In the genomic region with DNA sequence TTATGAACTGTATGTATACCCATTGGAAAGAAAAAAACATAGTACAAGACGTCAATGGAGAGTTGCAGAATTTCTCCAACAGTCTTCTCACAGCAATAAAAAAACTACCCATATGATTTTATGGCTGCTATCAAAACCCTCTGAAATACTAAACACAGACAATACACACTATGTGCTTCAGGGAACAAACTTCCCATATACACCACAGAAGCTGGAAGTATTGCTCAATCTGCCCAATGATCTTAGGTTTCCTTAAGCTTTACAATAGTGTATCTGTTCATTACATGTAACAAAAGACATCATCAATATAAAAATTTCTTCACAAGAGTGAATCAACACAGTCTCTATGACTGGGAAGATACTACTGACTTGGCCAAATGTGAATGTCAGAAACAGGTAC, we compare ENCODE assay signal across 31 cellular contexts.
"Had no signal": no experiment of that assay in that cellular context is flagged by ENCODE, and none has a peak within 500 bp of the region (broad histone marks: within the 10 kb centered on the region; RNA-seq: fewer than 3 reads in every experiment).

No MANE protein-coding gene starts in this region.

- H3K4me3 ChIP-seq: ascending aorta, breast epithelium, cardiac muscle cell, esophagus muscularis mucosa, gastroesophageal sphincter had no signal

- DNase-seq: activated CD4-positive, alpha-beta memory T cell treated with anti-CD3 and anti-CD28 coated beads, Interleukin-2, amount 10 ng/mL, durations not matched to agents 7 days and 5 days; activated CD4-positive, alpha-beta T cell treated with anti-CD3 and anti-CD28 coated beads for 36 hours; activated CD4-positive, alpha-beta T cell treated with anti-CD3 and anti-CD28 coated beads, Interleukin-2, amount 10 ng/mL, durations not matched to agents 7 days and 5 days; activated CD4-positive, alpha-beta T cell treated with anti-CD3 and anti-CD28 coated beads, Interleukin-2, amount 50 U/mL, for 4 hours; activated CD4-positive, CD25-positive, alpha-beta regulatory T cell; activated CD4-positive, CD25-positive, alpha-beta regulatory T cell treated with anti-CD3 and anti-CD28 coated beads, Interleukin-2, amount 50 U/mL, for 72 hours; activated CD8-positive, alpha-beta memory T cell treated with anti-CD3 and anti-CD28 coated beads, Interleukin-2, amount 50 U/mL, for 48 hours; activated gamma-delta T cell; activated naive CD4-positive, alpha-beta T cell treated with anti-CD3 and anti-CD28 coated beads for 36 hours; activated naive CD8-positive, alpha-beta T cell treated with anti-CD3 and anti-CD28 coated beads, Interleukin-2, amount 10 ng/mL, durations not matched to agents 7 days and 5 days; activated T-cell treated with anti-CD3 and anti-CD28 coated beads for 4 hours; activated T-cell treated with anti-CD3 and anti-CD28 coated beads, Interleukin-2, amount 50 U/mL, for 24 hours; activated T-cell treated with anti-CD3 and anti-CD28 coated beads, Interleukin-2, amount 50 U/mL, for 72 hours; central memory CD4-positive, alpha-beta T cell; cortex of kidney; dermis blood vessel endothelial cell; effector CD4-positive, alpha-beta T cell; effector memory CD8-positive, alpha-beta T cell; erythroblast; foreskin keratinocyte; T-helper 1 cell; T-helper 17 cell; T1000 had no signal

- H3K9me3 ChIP-seq: breast epithelium, esophagus muscularis mucosa, gastroesophageal sphincter had no signal

- H3K4me1 Mint-ChIP-seq: activated CD4-positive, alpha-beta memory T cell treated with anti-CD3 and anti-CD28 coated beads, Interleukin-2, amount 10 ng/mL, durations not matched to agents 7 days and 5 days; activated CD4-positive, alpha-beta T cell treated with anti-CD3 and anti-CD28 coated beads for 36 hours; activated CD4-positive, alpha-beta T cell treated with anti-CD3 and anti-CD28 coated beads, Interleukin-2, amount 10 ng/mL, durations not matched to agents 7 days and 5 days; activated naive CD8-positive, alpha-beta T cell treated with anti-CD3 and anti-CD28 coated beads, Interleukin-2, amount 10 ng/mL, durations not matched to agents 7 days and 5 days; brain; T-helper 17 cell had no signal

- H3K27me3 Mint-ChIP-seq: activated CD4-positive, alpha-beta memory T cell treated with anti-CD3 and anti-CD28 coated beads, Interleukin-2, amount 10 ng/mL, durations not matched to agents 7 days and 5 days; activated CD4-positive, alpha-beta T cell treated with anti-CD3 and anti-CD28 coated beads for 36 hours; activated CD4-positive, alpha-beta T cell treated with anti-CD3 and anti-CD28 coated beads, Interleukin-2, amount 10 ng/mL, durations not matched to agents 7 days and 5 days; activated naive CD8-positive, alpha-beta T cell treated with anti-CD3 and anti-CD28 coated beads, Interleukin-2, amount 10 ng/mL, durations not matched to agents 7 days and 5 days; activated T-cell treated with anti-CD3 and anti-CD28 coated beads, Interleukin-2, amount 50 U/mL, for 24 hours; brain; effector memory CD8-positive, alpha-beta T cell; T-helper 17 cell had no signal

- H3K4me3 Mint-ChIP-seq: activated CD4-positive, alpha-beta memory T cell treated with anti-CD3 and anti-CD28 coated beads, Interleukin-2, amount 10 ng/mL, durations not matched to agents 7 days and 5 days; activated CD4-positive, alpha-beta T cell treated with anti-CD3 and anti-CD28 coated beads for 36 hours; activated CD4-positive, alpha-beta T cell treated with anti-CD3 and anti-CD28 coated beads, Interleukin-2, amount 10 ng/mL, durations not matched to agents 7 days and 5 days; activated naive CD4-positive, alpha-beta T cell treated with anti-CD3 and anti-CD28 coated beads for 36 hours; activated naive CD8-positive, alpha-beta T cell treated with anti-CD3 and anti-CD28 coated beads, Interleukin-2, amount 10 ng/mL, durations not matched to agents 7 days and 5 days; activated T-cell treated with anti-CD3 and anti-CD28 coated beads, Interleukin-2, amount 50 U/mL, for 24 hours; activated T-cell treated with anti-CD3 and anti-CD28 coated beads, Interleukin-2, amount 50 U/mL, for 72 hours; brain; effector memory CD8-positive, alpha-beta T cell; T-helper 17 cell; T-helper 2 cell treated with Interferon-gamma antibody and Interleukin-4, amounts not matched to agents 5 μg/mL and 100 μg/mL, for 36 hours had no signal

- H3K36me3 ChIP-seq: ascending aorta, breast epithelium, cardiac muscle cell had no signal

- H3K9me3 Mint-ChIP-seq: activated CD4-positive, alpha-beta memory T cell treated with anti-CD3 and anti-CD28 coated beads, Interleukin-2, amount 10 ng/mL, durations not matched to agents 7 days and 5 days had no signal

- ATAC-seq: activated CD4-positive, alpha-beta T cell treated with anti-CD3 and anti-CD28 coated beads for 36 hours; activated naive CD4-positive, alpha-beta T cell treated with anti-CD3 and anti-CD28 coated beads, Interleukin-2, amount 50 U/mL, for 72 hours; activated T-cell treated with anti-CD3 and anti-CD28 coated beads, Interleukin-2, amount 50 U/mL, for 72 hours; effector memory CD8-positive, alpha-beta T cell; foreskin keratinocyte; gastroesophageal sphincter; T-helper 17 cell had no signal

- H3K27me3 ChIP-seq: ascending aorta, breast epithelium, cardiac muscle cell, esophagus muscularis mucosa, foreskin keratinocyte, gastroesophageal sphincter had no signal

- H3K27ac ChIP-seq: ascending aorta, breast epithelium, cardiac muscle cell, esophagus muscularis mucosa, foreskin keratinocyte, gastroesophageal sphincter had no signal

- H3K27ac Mint-ChIP-seq: activated CD4-positive, alpha-beta memory T cell treated with anti-CD3 and anti-CD28 coated beads, Interleukin-2, amount 10 ng/mL, durations not matched to agents 7 days and 5 days; activated CD4-positive, alpha-beta T cell treated with anti-CD3 and anti-CD28 coated beads for 36 hours; activated CD4-positive, alpha-beta T cell treated with anti-CD3 and anti-CD28 coated beads, Interleukin-2, amount 10 ng/mL, durations not matched to agents 7 days and 5 days; activated naive CD4-positive, alpha-beta T cell treated with anti-CD3 and anti-CD28 coated beads for 36 hours; activated naive CD4-positive, alpha-beta T cell treated with anti-CD3 and anti-CD28 coated beads, Interleukin-2, amount 50 U/mL, for 72 hours; activated naive CD8-positive, alpha-beta T cell treated with anti-CD3 and anti-CD28 coated beads, Interleukin-2, amount 10 ng/mL, durations not matched to agents 7 days and 5 days; activated T-cell treated with anti-CD3 and anti-CD28 coated beads, Interleukin-2, amount 50 U/mL, for 24 hours; activated T-cell treated with anti-CD3 and anti-CD28 coated beads, Interleukin-2, amount 50 U/mL, for 72 hours; brain; effector memory CD8-positive, alpha-beta T cell; T-helper 17 cell; T-helper 2 cell treated with Interferon-gamma antibody and Interleukin-4, amounts not matched to agents 5 μg/mL and 100 μg/mL, for 36 hours had no signal

- H3K4me1 ChIP-seq: ascending aorta, breast epithelium, esophagus muscularis mucosa, gastroesophageal sphincter had no signal
